20 cellular contexts compared by ENCODE assay signal in genomic region chr12:68428211-68428610, GRCh38.
"Had no signal": no experiment of that assay in that cellular context is flagged by ENCODE, and none has a peak within 500 bp of the region (broad histone marks: within the 10 kb centered on the region; RNA-seq: fewer than 3 reads in every experiment).

No MANE protein-coding gene starts in this region.

- DNase-seq: activated B cell treated with CpG ODN at 0.5 μM for 24 hours; activated CD4-positive, alpha-beta memory T cell treated with anti-CD3 and anti-CD28 coated beads for 36 hours; activated CD4-positive, alpha-beta T cell treated with anti-CD3 and anti-CD28 coated beads for 4 hours; activated T-cell treated with anti-CD3 and anti-CD28 coated beads for 4 hours; amniotic stem cell; effector CD8-positive, alpha-beta T cell; heart right ventricle; left ventricle myocardium inferior; mammary epithelial cell; naive B cell; pancreas; right lobe of liver; stimulated activated naive B cell treated with anti-CD40 and anti-IgM and Interleukin-4, amounts not matched to agents 10 μg/mL and 1 μg/mL and 100 μg/mL, for 72 hours; upper lobe of right lung had no signal

- H3K27ac Mint-ChIP-seq: activated B cell treated with CpG ODN at 0.5 μM for 24 hours; activated CD4-positive, alpha-beta memory T cell treated with anti-CD3 and anti-CD28 coated beads for 36 hours; activated naive CD8-positive, alpha-beta T cell; dendritic cell treated with granulocyte-macrophage colony-stimulating factor and Interleukin-4, amounts not matched to agents 40 ng/mL and 50 ng/mL, for 4 days; stimulated activated naive B cell treated with anti-CD40 and anti-IgM and Interleukin-4, amounts not matched to agents 10 μg/mL and 1 μg/mL and 100 μg/mL, for 72 hours had no signal

- H3K4me1 Mint-ChIP-seq: activated B cell treated with CpG ODN at 0.5 μM for 24 hours; naive B cell; stimulated activated naive B cell treated with anti-CD40 and anti-IgM and Interleukin-4, amounts not matched to agents 10 μg/mL and 1 μg/mL and 100 μg/mL, for 72 hours had no signal

- H3K27me3 ChIP-seq: cardiac muscle cell, heart right ventricle, pancreas, right lobe of liver, upper lobe of right lung had no signal

- ATAC-seq: esophagus mucosa; heart right ventricle; pancreas; right lobe of liver; stimulated activated naive B cell treated with anti-CD40 and anti-IgM and Interleukin-4, amounts not matched to agents 10 μg/mL and 1 μg/mL and 100 μg/mL, for 72 hours; upper lobe of right lung had no signal

- FAIRE-seq: keratinocyte, pancreas had no signal

- H3K36me3 Mint-ChIP-seq: activated CD4-positive, alpha-beta memory T cell treated with anti-CD3 and anti-CD28 coated beads for 36 hours; stimulated activated naive B cell treated with anti-CD40 and anti-IgM and Interleukin-4, amounts not matched to agents 10 μg/mL and 1 μg/mL and 100 μg/mL, for 72 hours had no signal

- H3K27me3 Mint-ChIP-seq: activated B cell treated with CpG ODN at 0.5 μM for 24 hours; activated CD4-positive, alpha-beta memory T cell treated with anti-CD3 and anti-CD28 coated beads for 36 hours; activated naive CD8-positive, alpha-beta T cell; dendritic cell treated with granulocyte-macrophage colony-stimulating factor and Interleukin-4, amounts not matched to agents 40 ng/mL and 50 ng/mL, for 4 days; naive B cell; stimulated activated naive B cell treated with anti-CD40 and anti-IgM and Interleukin-4, amounts not matched to agents 10 μg/mL and 1 μg/mL and 100 μg/mL, for 72 hours had no signal

- H3K4me3 ChIP-seq: cardiac muscle cell, heart right ventricle, left ventricle myocardium inferior, pancreas, right lobe of liver, thoracic aorta, upper lobe of right lung had no signal

- H3K36me3 ChIP-seq: cardiac muscle cell, heart right ventricle, left ventricle myocardium inferior, pancreas, right lobe of liver, thoracic aorta, upper lobe of right lung had no signal

- H3K27ac ChIP-seq: cardiac muscle cell, heart right ventricle, left ventricle myocardium inferior, pancreas, right lobe of liver, thoracic aorta, upper lobe of right lung had no signal

- H3K4me1 ChIP-seq: left ventricle myocardium inferior, pancreas, right lobe of liver, upper lobe of right lung had no signal

- H3K9me3 Mint-ChIP-seq: activated B cell treated with CpG ODN at 0.5 μM for 24 hours; activated CD4-positive, alpha-beta memory T cell treated with anti-CD3 and anti-CD28 coated beads for 36 hours; dendritic cell treated with granulocyte-macrophage colony-stimulating factor and Interleukin-4, amounts not matched to agents 40 ng/mL and 50 ng/mL, for 4 days; naive B cell; stimulated activated naive B cell treated with anti-CD40 and anti-IgM and Interleukin-4, amounts not matched to agents 10 μg/mL and 1 μg/mL and 100 μg/mL, for 72 hours had no signal

- H3K4me3 Mint-ChIP-seq: activated B cell treated with CpG ODN at 0.5 μM for 24 hours; activated CD4-positive, alpha-beta memory T cell treated with anti-CD3 and anti-CD28 coated beads for 36 hours; activated naive CD8-positive, alpha-beta T cell; dendritic cell treated with granulocyte-macrophage colony-stimulating factor and Interleukin-4, amounts not matched to agents 40 ng/mL and 50 ng/mL, for 4 days; naive B cell; stimulated activated naive B cell treated with anti-CD40 and anti-IgM and Interleukin-4, amounts not matched to agents 10 μg/mL and 1 μg/mL and 100 μg/mL, for 72 hours had no signal

- H3K9me3 ChIP-seq: heart right ventricle, left ventricle myocardium inferior, pancreas, right lobe of liver, thoracic aorta, upper lobe of right lung had no signal
